ENCODE assay signal across 13 cellular contexts in genomic region chr9:100354121-100354800, GRCh38. TPM values are rescaled to one million over a fixed set of nuclear protein-coding genes. Genes with fewer than 3 reads are reported as not detected.
DNase-seq lines count a peak whose midpoint lies in the region; ATAC-seq, FAIRE-seq and TF ChIP-seq lines count a peak whose summit lies in the region.
"Had no signal": no experiment of that assay in that cellular context is flagged by ENCODE, and none has a peak within 500 bp of the region (broad histone marks: within the 10 kb centered on the region; RNA-seq: fewer than 3 reads in every experiment).

No MANE protein-coding gene starts in this region.

- ATAC-seq in HG03135 (IDR thresholded peaks at IDR 0.05; ENCODE audit: unreplicated experiment), result no peak
- ATAC-seq: Panc1 had no signal

- no peak overlapping the region for H2AK5ac ChIP-seq in H9 (ENCODE audit: insufficient read length, low read length)

- intact Hi-C loops in activated CD4-positive, alpha-beta memory T cell treated with anti-CD3 and anti-CD28 coated beads for 36 hours (cut with micrococcal nuclease), result loop anchor here (5.0 kb wide), 1 partner anchor 532 kb away; the partner anchor contains the start of gene NR4A3
- intact Hi-C loops in kidney (cut with DNase I), result no loop called here

- no peak overlapping the region for H3K18ac ChIP-seq in H9 (ENCODE audit: insufficient read length, low read depth, low read length)

- H2BK120ac ChIP-seq in H9 (ENCODE audit: low read depth, low read length, poor library complexity, severe bottlenecking), result no peak overlapping the region

- H3K23ac ChIP-seq in H9 (ENCODE audit: insufficient read length, low read depth, low read length), result no peak overlapping the region

- CTCF ChIA-PET in activated CD4-positive, alpha-beta memory T cell treated with anti-CD3 and anti-CD28 coated beads for 36 hours (lab: Charles Lee), result no interaction called here

- no peak overlapping the region for H3T11ph ChIP-seq in H9 (ENCODE audit: low read length)

- H3K23me2 ChIP-seq in H9 (ENCODE audit: insufficient read length, low read depth, low read length, poor library complexity, severe bottlenecking), result peaks cover 9% of the 10 kb centered on the region

- H3K79me1 ChIP-seq in H9 (ENCODE audit: insufficient read depth, low read depth, low read length, poor library complexity, severe bottlenecking), result no peaks in the 10 kb centered on the region

- H3K4me2 ChIP-seq in H9 (ENCODE audit: insufficient read depth, insufficient read length, low read length), result peak overlapping the region; percentile 58

- H3K9me3 Mint-ChIP-seq in H9, result peaks cover 3 to 13% of the 10 kb centered on the region in 2 experiments
- peaks cover 6% of the 10 kb centered on the region for H3K9me3 Mint-ChIP-seq in activated CD4-positive, alpha-beta memory T cell treated with anti-CD3 and anti-CD28 coated beads for 36 hours

- no peaks in the 10 kb centered on the region for H3K36me3 ChIP-seq in kidney (ENCODE audit: control insufficient read depth in 1 of 2, insufficient read depth in 2 of 2, low read length in 2 of 2)

- peak; percentile 14; the same call in 2 of the 3 replicates for TF ChIP-seq CTCF in H9 (conservative IDR thresholded peaks at IDR 0.05)
- no peak for TF ChIP-seq CTCF in kidney (IDR thresholded peaks at IDR 0.05; ENCODE audit: borderline replicate concordance, extremely low read depth, insufficient read depth)

- no peak overlapping the region for H2AFZ ChIP-seq in H9 (ENCODE audit: low read length)

- H3K79me2 ChIP-seq in H9 (ENCODE audit: insufficient read depth, low read length), result peaks cover 30% of the 10 kb centered on the region

- peaks cover 2% of the 10 kb centered on the region for H4K20me1 ChIP-seq in H9 (ENCODE audit: control insufficient read depth, insufficient read depth, insufficient read length)

- no CpG with 5 or more reads among the region's 2 CpGs for WGBS in H9 (ENCODE audit: extremely low coverage, insufficient read length, low lambda C conversion rate)

- H3K27me3 ChIP-seq in H9 (ENCODE audit: insufficient read depth, low read length), result no peaks in the 10 kb centered on the region

- DNase-seq in DMS 273 (lab: John Stamatoyannopoulos, UW; ENCODE audit: unreplicated experiment), result peak; percentile 7
- no peak for DNase-seq in DMS 273 treated with DMSO at 0.1 percent for 48 hours (lab: John Stamatoyannopoulos, UW)
- DNase-seq in H9, result no peak
- no peak for DNase-seq in activated CD4-positive, alpha-beta memory T cell treated with anti-CD3 and anti-CD28 coated beads for 36 hours
- peak; percentile 33 for DNase-seq in myocyte (ENCODE audit: low read depth)
- DNase-seq in kidney, result no peak
- DNase-seq in HTR-8/SVneo (ENCODE audit: insufficient read length, low spot score), result no peak
- DNase-seq: activated CD4-positive, alpha-beta T cell treated with anti-CD3 and anti-CD28 coated beads for 1 hour; NCI-H1694; occipital lobe had no signal

- peaks cover 11 to 34% (median 19%) of the 10 kb centered on the region in 3 experiments for H3K36me3 Mint-ChIP-seq in H9 (ENCODE audit: insufficient read depth in 1 of 3, low read depth in 3 of 3)
- H3K36me3 Mint-ChIP-seq in activated CD4-positive, alpha-beta memory T cell treated with anti-CD3 and anti-CD28 coated beads for 36 hours, result peaks cover 14% of the 10 kb centered on the region

- H3K4me1 ChIP-seq in H9 (ENCODE audit: insufficient read depth, low read length) (peaks cover 8% of the 10 kb centered on the region; the same call in 1 of the 2 replicates), kidney (ENCODE audit: control insufficient read depth in 1 of 2, insufficient read depth in 1 of 2, low read depth in 1 of 2, low read length in 2 of 2) (peaks cover 2 to 7% of the 10 kb centered on the region in 2 donors)

- H2BK20ac ChIP-seq in H9 (ENCODE audit: low read depth, low read length, poor library complexity, severe bottlenecking), result no peak overlapping the region

- H3K4me1 Mint-ChIP-seq in H9, result peaks cover 39% of the 10 kb centered on the region in 2 experiments
- peaks cover 38% of the 10 kb centered on the region for H3K4me1 Mint-ChIP-seq in activated CD4-positive, alpha-beta memory T cell treated with anti-CD3 and anti-CD28 coated beads for 36 hours (ENCODE audit: low read depth)

- H2BK5ac ChIP-seq in H9 (ENCODE audit: insufficient read length, low read length), result no peak overlapping the region

- H3K4me3 ChIP-seq in kidney (ENCODE audit: low read length in 2 of 2), result no peak overlapping the region

- no peaks in the 10 kb centered on the region for H3K27me3 Mint-ChIP-seq in H9 (ENCODE audit: low read depth)
- no peaks in the 10 kb centered on the region for H3K27me3 Mint-ChIP-seq in activated CD4-positive, alpha-beta memory T cell treated with anti-CD3 and anti-CD28 coated beads for 36 hours

- H3K4ac ChIP-seq in H9 (ENCODE audit: low read depth, low read length), result no peak overlapping the region

- H4K8ac ChIP-seq in H9 (replicated peaks; ENCODE audit: insufficient read length, low read depth, low read length), result no peak overlapping the region

- H2BK15ac ChIP-seq in H9 (ENCODE audit: low read depth, low read length), result no peak overlapping the region

- H3K9me3 ChIP-seq in H9 (ENCODE audit: control insufficient read depth, low read depth, low read length) (no peaks in the 10 kb centered on the region), kidney (ENCODE audit: control insufficient read depth in 1 of 2, low read length in 2 of 2) (no peaks in the 10 kb centered on the region)

- POLR2A ChIA-PET in activated CD4-positive, alpha-beta memory T cell treated with anti-CD3 and anti-CD28 coated beads for 36 hours (lab: Charles Lee), result no interaction called here

- H3K9ac ChIP-seq in H9 (ENCODE audit: extremely low read depth, insufficient read length, low read length) (no peak overlapping the region), kidney (ENCODE audit: low read length in 2 of 2) (no peak overlapping the region)

- H3K14ac ChIP-seq in H9 (ENCODE audit: insufficient read depth, low read length), result no peak overlapping the region

- H4K91ac ChIP-seq in H9 (ENCODE audit: insufficient read length, low read depth, low read length), result no peak overlapping the region

- no peak overlapping the region for H3K27ac ChIP-seq in H9 (ENCODE audit: insufficient read length, low read depth, low read length)
- no peak overlapping the region for H3K27ac ChIP-seq in kidney (ENCODE audit: low read depth in 2 of 2, low read length in 2 of 2)
- H3K27ac ChIP-seq: 22Rv1 had no signal

- H2BK12ac ChIP-seq in H9 (ENCODE audit: insufficient read length, low read depth, low read length), result no peak overlapping the region

- H3K56ac ChIP-seq in H9 (ENCODE audit: insufficient read length, low read depth, low read length), result no peak overlapping the region

- peak overlapping the region; percentile 40 to 98 for H3K4me3 Mint-ChIP-seq in H9
- peak overlapping the region; percentile 0 for H3K4me3 Mint-ChIP-seq in activated CD4-positive, alpha-beta memory T cell treated with anti-CD3 and anti-CD28 coated beads for 36 hours

- no peak for FAIRE-seq in kidney (lab: Jason Lieb, UNC)
- no peak for FAIRE-seq in HTR-8/SVneo (lab: Jason Lieb, UNC)

- H3K27ac Mint-ChIP-seq in H9, result no peak overlapping the region
- no peak overlapping the region for H3K27ac Mint-ChIP-seq in activated CD4-positive, alpha-beta memory T cell treated with anti-CD3 and anti-CD28 coated beads for 36 hours

- H4K5ac ChIP-seq in H9 (ENCODE audit: insufficient read length, low read depth, low read length), result no peak overlapping the region

RNA-seq across cellular contexts. Expression of gene TEX10, which starts 1.5 kb away (rescaled TPM):
- 70.8 and 71.6 TPM in 2 replicates for total RNA-seq in H9 (2021)
- total RNA-seq in activated CD4-positive, alpha-beta memory T cell treated with anti-CD3 and anti-CD28 coated beads for 36 hours, result 10 to 100 TPM; 20.3 to 20.7 TPM
- 27.9 and 31.4 TPM in 2 replicates for total RNA-seq in myocyte
- 12.1 TPM for polyA plus RNA-seq in myocyte (2012)
- total RNA-seq in kidney, result 12.1 TPM
- polyA plus RNA-seq in kidney (ENCODE audit: insufficient read depth, low read depth, low replicate concordance), result 6.8 TPM

Comparison
In these comparisons a context has a peak if more than half of its experiments do, and no peak if none do; other contexts are left out.
1. DNase-seq: peak in DMS 273 (single experiment) and myocyte (single experiment); none in DMS 273 treated with DMSO at 0.1 percent for 48 hours (single experiment), H9 (single experiment), activated CD4-positive, alpha-beta memory T cell treated with anti-CD3 and anti-CD28 coated beads for 36 hours (single experiment), kidney (single experiment) and HTR-8/SVneo (single experiment).